Comparison of ENCODE assay signal across 24 cellular contexts in genomic region chr2:216069028-216069427, GRCh38. TPM values are rescaled to one million over a fixed set of nuclear protein-coding genes. Genes with fewer than 3 reads are reported as not detected.
DNase-seq lines count a peak whose midpoint lies in the region; ATAC-seq and TF ChIP-seq lines count a peak whose summit lies in the region.
"Had no signal": no experiment of that assay in that cellular context is flagged by ENCODE, and none has a peak within 500 bp of the region (broad histone marks: within the 10 kb centered on the region; RNA-seq: fewer than 3 reads in every experiment).

No MANE protein-coding gene starts in this region.

- DNase-seq in WTC11 (ENCODE audit: low spot score), result no peak
- DNase-seq: 8988T; ACHN; BE2C; C1 segment of cervical spinal cord; CD4-positive, alpha-beta memory T cell; CD4-positive, CD25-positive, alpha-beta regulatory T cell; CD8-positive, alpha-beta memory T cell; COR-L47; DMS 273 treated with DMSO at 0.1 percent for 48 hours; DMS153; DMS53; DMS79; DND-41; EL; GF-D8 had no signal

- H3K9ac ChIP-seq in OCI-LY3 (ENCODE audit: low read length) (no peak overlapping the region), subcutaneous abdominal adipose tissue (ENCODE audit: low read length in 5 of 5) (peak overlapping the region in 1 of 5 donors; percentile 2)
- H3K9ac ChIP-seq: BLaER1 had no signal

- ATAC-seq in GM19351 (IDR thresholded peaks at IDR 0.05; ENCODE audit: unreplicated experiment) (peak; percentile 53), WTC11 (no peak), GM18498 (IDR thresholded peaks at IDR 0.05; ENCODE audit: unreplicated experiment) (no peak), GM21737 (IDR thresholded peaks at IDR 0.05; ENCODE audit: unreplicated experiment) (no peak), GM19397 (IDR thresholded peaks at IDR 0.05; ENCODE audit: unreplicated experiment) (no peak)

- H3K4me3 ChIP-seq in OCI-LY3 (ENCODE audit: low read length) (no peak overlapping the region), subcutaneous abdominal adipose tissue (ENCODE audit: low read depth in 1 of 5, low read length in 5 of 5) (no peak overlapping the region)
- H3K4me3 ChIP-seq: BLaER1 had no signal

- peak overlapping the region; percentile 4; the same call in 1 of the 2 replicates for H3K27ac Mint-ChIP-seq in WTC11
- H3K27ac Mint-ChIP-seq: CD14-positive monocyte had no signal

- H3K36me3 ChIP-seq in OCI-LY3 (replicated peaks; ENCODE audit: low read depth, low read length) (peaks cover 17% of the 10 kb centered on the region), subcutaneous abdominal adipose tissue (ENCODE audit: control insufficient read depth in 5 of 5, insufficient read depth in 5 of 5, low read length in 5 of 5) (peaks cover 11 to 29% (median 25%) of the 10 kb centered on the region in 5 donors)
- H3K36me3 ChIP-seq: BLaER1 had no signal

- H3K36me3 Mint-ChIP-seq in WTC11, result peaks cover 5% of the 10 kb centered on the region; the same call in 1 of the 2 replicates

- CTCF ChIA-PET in WTC11 (lab: Charles Lee), result no interaction called here

- H3K27ac ChIP-seq in OCI-LY3 (ENCODE audit: low read length), result peak overlapping the region; percentile 22; the same call in 1 of the 2 replicates
- H3K27ac ChIP-seq in subcutaneous abdominal adipose tissue (ENCODE audit: low read depth, low read length), result peak overlapping the region; percentile 84
- H3K27ac ChIP-seq: BLaER1 had no signal

- POLR2A ChIA-PET in WTC11 (lab: Charles Lee), result interaction anchor here (0.9 kb wide), 1 partner anchor 13 kb away, joined by 3 read pairs; the partner anchor contains the start of genes PECR and TMEM169

- H2AFZ ChIP-seq in OCI-LY3 (ENCODE audit: low read depth, low read length), result no peak overlapping the region

- no peaks in the 10 kb centered on the region for H3K79me2 ChIP-seq in OCI-LY3 (ENCODE audit: low read length)

- H4K20me1 ChIP-seq in OCI-LY3 (ENCODE audit: insufficient read depth, low read length), result no peaks in the 10 kb centered on the region
- H4K20me1 ChIP-seq: BLaER1 had no signal

- H3K4me3 Mint-ChIP-seq in WTC11, result no peak overlapping the region
- H3K4me3 Mint-ChIP-seq: CD14-positive monocyte; CD4-positive, alpha-beta memory T cell; CD4-positive, CD25-positive, alpha-beta regulatory T cell; CD8-positive, alpha-beta memory T cell had no signal

- H3K9me3 Mint-ChIP-seq in WTC11, result no peaks in the 10 kb centered on the region
- H3K9me3 Mint-ChIP-seq: CD14-positive monocyte; CD4-positive, alpha-beta memory T cell; CD4-positive, CD25-positive, alpha-beta regulatory T cell; CD8-positive, alpha-beta memory T cell had no signal

- H3K4me1 ChIP-seq in OCI-LY3 (ENCODE audit: low read length) (peaks cover 7% of the 10 kb centered on the region), subcutaneous abdominal adipose tissue (ENCODE audit: control insufficient read depth in 5 of 5, insufficient read depth in 5 of 5, low read length in 5 of 5) (peaks cover 5 to 79% (median 31%) of the 10 kb centered on the region in 5 donors)

- TF ChIP-seq CTCF in OCI-LY3 (IDR thresholded peaks at IDR 0.05; ENCODE audit: low read depth, low read length) (no peak), WTC11 (IDR thresholded peaks at IDR 0.05) (no peak)

- 0 out of 2 replicates have a peak, but pooled peaks cover 6% of the 10 kb centered on the region for H3K4me1 Mint-ChIP-seq in WTC11

- H3K4me2 ChIP-seq in OCI-LY3 (ENCODE audit: low read length), result peak overlapping the region; percentile 33
- H3K4me2 ChIP-seq: BLaER1 had no signal

- H3K27me3 ChIP-seq in OCI-LY3 (ENCODE audit: low read depth, low read length) (no peaks in the 10 kb centered on the region), subcutaneous abdominal adipose tissue (ENCODE audit: control insufficient read depth in 5 of 5, insufficient read depth in 4 of 5, low read length in 5 of 5) (no peaks in the 10 kb centered on the region)
- H3K27me3 ChIP-seq: BE2C, BLaER1 had no signal

- H3K9me3 ChIP-seq in OCI-LY3 (ENCODE audit: insufficient read depth, low read length), result no peaks in the 10 kb centered on the region
- H3K9me3 ChIP-seq in subcutaneous abdominal adipose tissue (ENCODE audit: control insufficient read depth in 5 of 5, low read length in 5 of 5), result no peaks in the 10 kb centered on the region
- H3K9me3 ChIP-seq: BE2C, BLaER1 had no signal

- no peaks in the 10 kb centered on the region for H3K27me3 Mint-ChIP-seq in WTC11 (ENCODE audit: low read depth)
- H3K27me3 Mint-ChIP-seq: CD4-positive, alpha-beta memory T cell; CD4-positive, CD25-positive, alpha-beta regulatory T cell; CD8-positive, alpha-beta memory T cell had no signal

TF ChIP-seq in WTC11, 78 proteins besides CTCF, POLR2A, EP300 and RAD21:
- TF ChIP-seq ZNF232 (CRISPR knock-in tag; IDR thresholded peaks at IDR 0.05), result no peak
TF ChIP-seq in WTC11: peak in this region for 0.

RNA-seq across cellular contexts. Expression of gene PECR, which starts 12.6 kb away (rescaled TPM):
- total RNA-seq in WTC11 (2021), result 13.9 to 21.3 TPM (median 19.6 TPM) in 3 replicates

RNA-seq across cellular contexts. Expression of gene TMEM169, which starts 12.7 kb away (rescaled TPM):
- total RNA-seq in WTC11 (2021), result 1.8 to 3.5 TPM (median 3.3 TPM) in 3 replicates

RNA-seq across cellular contexts. Expression of gene XRCC5, which starts 40.1 kb away (rescaled TPM):
- total RNA-seq in WTC11 (2021), result 459 to 522 TPM (median 466 TPM) in 3 replicates

RNA-seq across cellular contexts. Expression of gene MREG, which starts 55.7 kb away (rescaled TPM):
- total RNA-seq in WTC11 (2021), result 22.4 to 23.8 TPM (median 23.0 TPM) in 3 replicates
